In genomic region chr3:157151627-157152026, GRCh38 we compare ENCODE assay signal across 23 cellular contexts. TPM values are rescaled to one million over a fixed set of nuclear protein-coding genes. Genes with fewer than 3 reads are reported as not detected.
DNase-seq lines count a peak whose midpoint lies in the region; ATAC-seq, FAIRE-seq and TF ChIP-seq lines count a peak whose summit lies in the region.
"Had no signal": no experiment of that assay in that cellular context is flagged by ENCODE, and none has a peak within 500 bp of the region (broad histone marks: within the 10 kb centered on the region; RNA-seq: fewer than 3 reads in every experiment).

No MANE protein-coding gene starts in this region.

- ATAC-seq in GM12878 (peak; percentile 17; the same call in 1 of the 3 replicates), body of pancreas (no peak)
- ATAC-seq in naive thymus-derived CD8-positive, alpha-beta T cell, result no peak
- ATAC-seq: CD8-positive, alpha-beta T cell; heart right ventricle; stimulated activated naive CD8-positive, alpha-beta T cell treated with anti-CD3 and anti-CD28 coated beads, Interleukin-15, amount 100 ng/mL, for 72 hours had no signal

- H3K4me3 ChIP-seq in GM12878 (no peak overlapping the region), body of pancreas (no peak overlapping the region)
- H3K4me3 ChIP-seq: adrenal gland, heart right ventricle, upper lobe of left lung had no signal

- RAD21 ChIA-PET in GM12878 (lab: Charles Lee; ENCODE audit: unreplicated experiment), result no interaction called here

- 94% methylated on average over 2 of the region's 2 CpGs for WGBS in GM12878 (ENCODE audit: insufficient coverage, insufficient replicate concordance, low lambda C conversion rate, missing lambda C conversion rate)
- 73 to 76% methylated on average over 2 of the region's 2 CpGs for WGBS in body of pancreas, 2 donors

- CTCF ChIA-PET in GM12878 (lab: Yijun Ruan, JAX), result interaction anchor here (1.4 to 4.0 kb wide), 3 partner anchors 14 to 23 kb away, joined by 4 to 46 read pairs (median 5); no protein-coding TSS in a partner anchor

- H3K27me3 Mint-ChIP-seq in activated CD4-positive, alpha-beta T cell treated with anti-CD3 and anti-CD28 coated beads, Interleukin-2, amount 10 ng/mL, durations not matched to agents 24 days and 14 days, result no peaks in the 10 kb centered on the region
- H3K27me3 Mint-ChIP-seq in naive thymus-derived CD8-positive, alpha-beta T cell, result no peaks in the 10 kb centered on the region
- H3K27me3 Mint-ChIP-seq: stimulated activated naive CD8-positive, alpha-beta T cell treated with anti-CD3 and anti-CD28 coated beads, Interleukin-15, amount 100 ng/mL, for 72 hours had no signal

- intact Hi-C loops in activated CD4-positive, alpha-beta T cell treated with anti-CD3 and anti-CD28 coated beads, Interleukin-2, amount 10 ng/mL, durations not matched to agents 24 days and 14 days (cut with micrococcal nuclease), result no loop called here
- intact Hi-C loops in GM12878 (cut with micrococcal nuclease; ENCODE audit: unreplicated experiment) (no loop called here), body of pancreas (cut with DNase I) (no loop called here)

- peak overlapping the region; percentile 76 for H3K27ac Mint-ChIP-seq in activated CD4-positive, alpha-beta T cell treated with anti-CD3 and anti-CD28 coated beads, Interleukin-2, amount 10 ng/mL, durations not matched to agents 24 days and 14 days
- H3K27ac Mint-ChIP-seq in naive thymus-derived CD8-positive, alpha-beta T cell, result peak overlapping the region in 9 of 10 donors; percentile 9 to 82 (median 55)
- H3K27ac Mint-ChIP-seq: CD8-positive, alpha-beta T cell had no signal

- peaks cover 85% of the 10 kb centered on the region for H3K36me3 Mint-ChIP-seq in activated CD4-positive, alpha-beta T cell treated with anti-CD3 and anti-CD28 coated beads, Interleukin-2, amount 10 ng/mL, durations not matched to agents 24 days and 14 days (ENCODE audit: low read depth)
- H3K36me3 Mint-ChIP-seq in naive thymus-derived CD8-positive, alpha-beta T cell, result peaks cover 24 to 95% (median 38%) of the 10 kb centered on the region in 3 donors

- H3K27me3 ChIP-seq in GM12878 (replicated peaks in 1 of 2; ENCODE audit: control insufficient read depth in 2 of 2, insufficient read depth in 2 of 2, low read length in 1 of 2), result no peaks in the 10 kb centered on the region
- H3K27me3 ChIP-seq in body of pancreas, result no peaks in the 10 kb centered on the region
- H3K27me3 ChIP-seq: adrenal gland, heart right ventricle, upper lobe of left lung had no signal

- peaks cover 50% of the 10 kb centered on the region for H3K79me2 ChIP-seq in GM12878 (ENCODE audit: control insufficient read depth, insufficient read depth, low read length)

- no peak for TF ChIP-seq RAD21 in GM12878 (IDR thresholded peaks at IDR 0.05; ENCODE audit: insufficient read depth, low read depth, low read length)

- in situ Hi-C loops in GM12878 (cut with MboI), result no loop called here

- no peak overlapping the region for H3K4me3 Mint-ChIP-seq in activated CD4-positive, alpha-beta T cell treated with anti-CD3 and anti-CD28 coated beads, Interleukin-2, amount 10 ng/mL, durations not matched to agents 24 days and 14 days
- H3K4me3 Mint-ChIP-seq in naive thymus-derived CD8-positive, alpha-beta T cell, result peak overlapping the region in 1 of 10 donors; percentile 33
- H3K4me3 Mint-ChIP-seq: CD8-positive, alpha-beta T cell; stimulated activated naive CD8-positive, alpha-beta T cell treated with anti-CD3 and anti-CD28 coated beads, Interleukin-15, amount 100 ng/mL, for 72 hours had no signal

- H3K9ac ChIP-seq in GM12878 (ENCODE audit: control insufficient read depth, insufficient read depth, low read length), result no peak overlapping the region

- no peak overlapping the region for H2AFZ ChIP-seq in GM12878 (ENCODE audit: control insufficient read depth, low read depth, low read length)

- TF ChIP-seq POLR2A in GM12878 (IDR thresholded peaks at IDR 0.05; ENCODE audit: low read depth, low read length), result no peak; the same call in 1 of the 2 replicates
- TF ChIP-seq POLR2A in body of pancreas (IDR thresholded peaks at IDR 0.05), result no peak

- no peak for TF ChIP-seq CTCF in GM12878 (IDR thresholded peaks at IDR 0.05 in 2 of 3, conservative IDR thresholded peaks at IDR 0.05 in 1 of 3; ENCODE audit: control insufficient read depth in 2 of 3, extremely low read depth in 1 of 3, insufficient read depth in 1 of 3, low read depth in 3 of 3, low read length in 3 of 3)
- no peak for TF ChIP-seq CTCF in body of pancreas (IDR thresholded peaks at IDR 0.05)

- peak; percentile 58 for DNase-seq in activated CD4-positive, alpha-beta T cell treated with anti-CD3 and anti-CD28 coated beads, Interleukin-2, amount 10 ng/mL, durations not matched to agents 24 days and 14 days
- DNase-seq in activated CD4-positive, alpha-beta T cell treated with anti-CD3 and anti-CD28 coated beads for 48 hours, result no peak
- DNase-seq in HT-29 (ENCODE audit: low spot score) (peak; percentile 2), GM12878 (ENCODE audit: low read depth, low spot score) (no peak), body of pancreas (no peak), globus pallidus (ENCODE audit: low spot score) (no peak), NCI-H774 (lab: John Stamatoyannopoulos, UW) (no peak)
- DNase-seq in naive thymus-derived CD8-positive, alpha-beta T cell, result peak in 1 of 10 donors; percentile 18
- DNase-seq: ACHN; activated CD4-positive, CD25-positive, alpha-beta regulatory T cell; adrenal gland; caudate nucleus; CD8-positive, alpha-beta T cell; effector CD4-positive, alpha-beta T cell; heart right ventricle; NCI-H1436 treated with DMSO at 0.1 percent for 48 hours; NCI-H226; retina; SIG-M5; stimulated activated naive CD8-positive, alpha-beta T cell treated with anti-CD3 and anti-CD28 coated beads, Interleukin-15, amount 100 ng/mL, for 72 hours; upper lobe of left lung had no signal

- no peaks in the 10 kb centered on the region for H3K9me3 ChIP-seq in GM12878 (replicated peaks; ENCODE audit: control insufficient read depth, insufficient read depth, low read length)
- H3K9me3 ChIP-seq in body of pancreas, result no peaks in the 10 kb centered on the region
- H3K9me3 ChIP-seq: adrenal gland, heart right ventricle, upper lobe of left lung had no signal

- TF ChIP-seq EP300 in GM12878 (IDR thresholded peaks at IDR 0.05; ENCODE audit: borderline replicate concordance in 1 of 2, control insufficient read depth in 1 of 2, low read depth in 2 of 2, low read length in 2 of 2), result no peak

- FAIRE-seq in GM12878 (lab: Jason Lieb, UNC), result no peak
- FAIRE-seq: HTR-8/SVneo, islet of Langerhans had no signal

- SMC1A ChIA-PET in GM12878 (lab: Charles Lee; ENCODE audit: uncharacterized antibody, unreplicated experiment), result interaction anchor here (1.3 kb wide), 1 partner anchor 13 kb away, joined by 3 read pairs; no protein-coding TSS in a partner anchor

- H3K4me1 ChIP-seq in GM12878 (ENCODE audit: control insufficient read depth, insufficient read depth, low read length), result peaks cover 4% of the 10 kb centered on the region; the same call in 1 of the 2 replicates
- H3K4me1 ChIP-seq in body of pancreas, result peaks cover 34% of the 10 kb centered on the region

- POLR2A ChIA-PET in GM12878 (lab: Charles Lee), result no interaction called here
- POLR2A ChIA-PET in naive thymus-derived CD8-positive, alpha-beta T cell (lab: Charles Lee), result interaction anchor here (1.7 kb wide), 1 partner anchor 8 kb away, joined by 8 read pairs; the partner anchor contains the start of gene CCNL1

- H3K27ac ChIP-seq in GM12878 (ENCODE audit: control insufficient read depth, insufficient read depth), result no peak overlapping the region
- H3K27ac ChIP-seq in body of pancreas, result no peak overlapping the region
- H3K27ac ChIP-seq: adrenal gland, heart right ventricle, upper lobe of left lung had no signal

- no peaks in the 10 kb centered on the region for H3K9me3 Mint-ChIP-seq in activated CD4-positive, alpha-beta T cell treated with anti-CD3 and anti-CD28 coated beads, Interleukin-2, amount 10 ng/mL, durations not matched to agents 24 days and 14 days
- no peaks in the 10 kb centered on the region for H3K9me3 Mint-ChIP-seq in naive thymus-derived CD8-positive, alpha-beta T cell
- H3K9me3 Mint-ChIP-seq: CD8-positive, alpha-beta T cell; stimulated activated naive CD8-positive, alpha-beta T cell treated with anti-CD3 and anti-CD28 coated beads, Interleukin-15, amount 100 ng/mL, for 72 hours had no signal

- peaks cover 48% of the 10 kb centered on the region for H3K4me1 Mint-ChIP-seq in activated CD4-positive, alpha-beta T cell treated with anti-CD3 and anti-CD28 coated beads, Interleukin-2, amount 10 ng/mL, durations not matched to agents 24 days and 14 days
- peaks cover 21 to 58% (median 46%) of the 10 kb centered on the region in 4 donors for H3K4me1 Mint-ChIP-seq in naive thymus-derived CD8-positive, alpha-beta T cell

- no peak overlapping the region for H3K4me2 ChIP-seq in GM12878 (ENCODE audit: control insufficient read depth, insufficient read depth)

- peaks cover 5 to 48% of the 10 kb centered on the region in 2 experiments for H3K36me3 ChIP-seq in GM12878 (ENCODE audit: control insufficient read depth in 2 of 2, insufficient read depth in 2 of 2, low read length in 1 of 2)
- H3K36me3 ChIP-seq in body of pancreas (replicated peaks in 1 of 2; ENCODE audit: insufficient read depth in 1 of 2, low read depth in 2 of 2), result peaks cover 26 to 45% of the 10 kb centered on the region in 2 donors

- no TSS peak for BruUV-seq in GM12878 (replicated peaks; lab: Mats Ljungman, UMichigan)

- H4K20me1 ChIP-seq in GM12878 (ENCODE audit: control insufficient read depth, insufficient read depth), result peaks cover 8% of the 10 kb centered on the region

RNA-seq across cellular contexts. Expression of gene CCNL1, which starts 8.3 kb away (rescaled TPM):
- total RNA-seq in activated CD4-positive, alpha-beta T cell treated with anti-CD3 and anti-CD28 coated beads, Interleukin-2, amount 10 ng/mL, durations not matched to agents 24 days and 14 days, result 171 and 172 TPM in 2 replicates
- total RNA-seq in HT-29 (2014; rRNA removed; shearing (Covaris generic)), result 302 and 313 TPM in 2 replicates
- total RNA-seq in GM12878 (2013; cell fraction: nucleolus; rRNA removed), result 786 and 840 TPM in 2 replicates
- total RNA-seq in GM12878 (2014; rRNA removed), result 173 and 180 TPM in 2 replicates
- 125 and 134 TPM in 2 replicates for total RNA-seq in GM12878 (2014; rRNA removed; fragmentation: Illumina TruSeq; extraction: Trizol)
- 105 and 107 TPM in 2 replicates for total RNA-seq in GM12878 (2021)
- 92.3 TPM for polyA plus RNA-seq in GM12878 (2011; ENCODE audit: low read depth)
- polyA plus RNA-seq in GM12878 (2011; rRNA removed), result 174 and 236 TPM in 2 replicates
- polyA plus RNA-seq in GM12878 (2011; cell fraction: cytosol; rRNA removed), result 54.9 and 72.4 TPM in 2 replicates
- 732 and 1,003 TPM in 2 replicates for polyA plus RNA-seq in GM12878 (2011; cell fraction: nucleus; rRNA removed)
- 101 and 129 TPM in 2 replicates for polyA plus RNA-seq in GM12878 (2012)
- 119 and 153 TPM in 2 replicates for polyA plus RNA-seq in GM12878 (2014; fragmentation: Illumina TruSeq; extraction: Trizol)
- 10 to 100 TPM; 22.2 to 39.8 TPM for polyA plus RNA-seq in GM12878 (2014; fragmentation: Nextera tagmentation; extraction: Ambion mirVana)
- polyA plus RNA-seq in GM12878 (2014; rRNA removed), result 127 and 135 TPM in 2 replicates
- polyA plus RNA-seq in GM12878 (2016; fragmentation: Nextera tagmentation; extraction: Ambion mirVana), result 100 to 1,000 TPM in 1 of 2 experiments, 10 to 100 TPM in 1; 85.1 to 111 TPM
- polyA minus RNA-seq in GM12878 (2011; rRNA and poly(A)+ RNA removed), result 159 and 190 TPM in 2 replicates
- polyA minus RNA-seq in GM12878 (2011; cell fraction: cytosol; rRNA and poly(A)+ RNA removed), result 50.1 and 54.2 TPM in 2 replicates
- 1,045 and 1,316 TPM in 2 replicates for polyA minus RNA-seq in GM12878 (2011; cell fraction: nucleus; rRNA and poly(A)+ RNA removed)
- total RNA-seq in naive thymus-derived CD8-positive, alpha-beta T cell, result 100 to 1,000 TPM; 385 to 388 TPM
- 10 to 100 TPM; 52.9 to 57.0 (median 54.9) TPM for polyA plus RNA-seq in naive thymus-derived CD8-positive, alpha-beta T cell
- total RNA-seq in body of pancreas, result 100 to 1,000 TPM; 194 to 196 TPM

Comparison
In these comparisons a context has a peak if more than half of its experiments do, and no peak if none do; other contexts are left out.
1. DNase-seq: peak in activated CD4-positive, alpha-beta T cell treated with anti-CD3 and anti-CD28 coated beads, Interleukin-2, amount 10 ng/mL, durations not matched to agents 24 days and 14 days (single experiment) and HT-29 (single experiment); none in activated CD4-positive, alpha-beta T cell treated with anti-CD3 and anti-CD28 coated beads for 48 hours (single experiment), GM12878 (single experiment), body of pancreas (0 of 4), globus pallidus (single experiment) and NCI-H774 (single experiment).